Comparison of ENCODE assay signal across 8 cellular contexts in genomic region chr21:44801468-44802395, GRCh38. TPM values are rescaled to one million over a fixed set of nuclear protein-coding genes. Genes with fewer than 3 reads are reported as not detected.
DNase-seq lines count a peak whose midpoint lies in the region; ATAC-seq and TF ChIP-seq lines count a peak whose summit lies in the region.

A gene with protein sequence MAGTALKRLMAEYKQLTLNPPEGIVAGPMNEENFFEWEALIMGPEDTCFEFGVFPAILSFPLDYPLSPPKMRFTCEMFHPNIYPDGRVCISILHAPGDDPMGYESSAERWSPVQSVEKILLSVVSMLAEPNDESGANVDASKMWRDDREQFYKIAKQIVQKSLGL (minus strand): TSS chr21:44801820. CDS start chr21:44801748, 72 bp downstream.

- peak within 1 kb of the TSS; percentile 94 for H3K27ac Mint-ChIP-seq in progenitor cell of endocrine pancreas

- H3K4me1 ChIP-seq in adrenal gland (replicated peaks in 1 of 2) = peaks cover 11 to 23% of the 10 kb centered on the region in 2 donors
- peaks cover 3 to 46% (median 30%) of the 10 kb centered on the region in 9 donors for H3K4me1 ChIP-seq in heart right ventricle
- peaks cover 26 to 34% (median 29%) of the 10 kb centered on the region in 4 donors for H3K4me1 ChIP-seq in upper lobe of left lung

- TF ChIP-seq POLR2A in adrenal gland (IDR thresholded peaks at IDR 0.05) = peak in 1 of 2 donors; percentile 42
- TF ChIP-seq POLR2A in upper lobe of left lung (IDR thresholded peaks at IDR 0.05) = peak in 3 of 4 donors; percentile 33 to 81 (median 54)

- peaks cover 22% of the 10 kb centered on the region for H3K4me1 Mint-ChIP-seq in progenitor cell of endocrine pancreas (ENCODE audit: low read depth)

- no peak for TF ChIP-seq EP300 in upper lobe of left lung (IDR thresholded peaks at IDR 0.05)

- H3K27me3 ChIP-seq in adrenal gland = no peaks in the 10 kb centered on the region
- no peaks in the 10 kb centered on the region for H3K27me3 ChIP-seq in heart right ventricle
- no peaks in the 10 kb centered on the region for H3K27me3 ChIP-seq in upper lobe of left lung

- H3K36me3 Mint-ChIP-seq in progenitor cell of endocrine pancreas (ENCODE audit: insufficient read depth) = peaks cover 11% of the 10 kb centered on the region

- H3K9me3 ChIP-seq in adrenal gland (replicated peaks in 1 of 3) (no peaks in the 10 kb centered on the region), heart right ventricle (no peaks in the 10 kb centered on the region), upper lobe of left lung (no peaks in the 10 kb centered on the region)

- H3K36me3 ChIP-seq in adrenal gland (replicated peaks in 1 of 2) = peaks cover 0 to 20% of the 10 kb centered on the region in 2 donors
- H3K36me3 ChIP-seq in heart right ventricle = peaks cover 0 to 53% (median 21%) of the 10 kb centered on the region in 9 donors
- peaks cover 2 to 32% (median 20%) of the 10 kb centered on the region in 4 donors for H3K36me3 ChIP-seq in upper lobe of left lung

- H3K4me3 Mint-ChIP-seq in progenitor cell of endocrine pancreas (ENCODE audit: low read depth) = peak within 1 kb of the TSS; percentile 97

- TF ChIP-seq CTCF in adrenal gland (IDR thresholded peaks at IDR 0.05) = no peak
- TF ChIP-seq CTCF in heart right ventricle (IDR thresholded peaks at IDR 0.05) = no peak
- TF ChIP-seq CTCF in progenitor cell of endocrine pancreas (IDR thresholded peaks at IDR 0.05; ENCODE audit: unreplicated experiment) = no peak
- no peak for TF ChIP-seq CTCF in upper lobe of left lung (IDR thresholded peaks at IDR 0.05)

- 0% methylated on average over 18 to 97 of the region's 97 CpGs for WGBS in adrenal gland, 4 donors
- WGBS in heart right ventricle, 2 donors = 0% methylated on average over 94 to 97 of the region's 97 CpGs
- 0 to 1% methylated on average over 13 to 50 of the region's 97 CpGs for WGBS in upper lobe of left lung, 2 donors

- no peaks in the 10 kb centered on the region for H3K27me3 Mint-ChIP-seq in progenitor cell of endocrine pancreas

- H3K27ac ChIP-seq in adrenal gland = peak within 1 kb of the TSS in 4 of 5 donors; percentile 38 to 67 (median 60)
- H3K27ac ChIP-seq in heart right ventricle = peak within 1 kb of the TSS in 9 of 10 donors; percentile 61 to 86 (median 79)
- H3K27ac ChIP-seq in upper lobe of left lung = peak within 1 kb of the TSS; percentile 74 to 85 (median 78)

- ATAC-seq in HG02610 (IDR thresholded peaks at IDR 0.05; ENCODE audit: unreplicated experiment) (peak; percentile 70), heart right ventricle (peak; percentile 96 to 98 (median 97)), upper lobe of left lung (ENCODE audit: low FRiP score in 2 of 2) (peak; percentile 92 to 99)

- DNase-seq in NCI-H1417 (lab: John Stamatoyannopoulos, UW) (peak; percentile 87 to 90 (median 90)), adrenal gland (peak; percentile 66 to 85 (median 80)), heart right ventricle (peak; percentile 77 to 87), progenitor cell of endocrine pancreas (ENCODE audit: low spot score, unreplicated experiment) (peak; percentile 81), upper lobe of left lung (peak; percentile 78 to 99)

- H3K4me3 ChIP-seq in GM08714 (ENCODE audit: low read length) (peak within 1 kb of the TSS; percentile 98), adrenal gland (peak within 1 kb of the TSS; percentile 72 to 90 (median 81)), heart right ventricle (peak within 1 kb of the TSS; percentile 69 to 98 (median 85)), upper lobe of left lung (peak within 1 kb of the TSS; percentile 88 to 96 (median 90))

- intact Hi-C loops in T-helper 1 cell treated with Interleukin-12 subunit alpha and Interleukin-12 subunit beta and Interleukin-4 antibody, amounts not matched to agents 30 ng/mL and 1 ng/mL, for 36 hours (cut with micrococcal nuclease) = loop anchor here (1.0 to 10.0 kb wide), 9 partner anchors 16 to 464 kb away; partner anchors contain the start of genes CFAP410, KRTAP12-3 and KRTAP12-4
- intact Hi-C loops in adrenal gland (cut with DNase I) = no loop called here
- intact Hi-C loops in heart right ventricle (cut with DNase I) = loop anchor here in 8 of 10 donors (2.0 to 10.0 kb wide), 9 partner anchors 15 to 333 kb away; partner anchors contain the start of gene PTTG1IP (in 4 of the 8)

- H3K9me3 Mint-ChIP-seq in progenitor cell of endocrine pancreas (ENCODE audit: low read depth) = no peaks in the 10 kb centered on the region

RNA-seq across cellular contexts. Expression of the gene that starts here (rescaled TPM):
- total RNA-seq in T-helper 1 cell treated with Interleukin-12 subunit alpha and Interleukin-12 subunit beta and Interleukin-4 antibody, amounts not matched to agents 30 ng/mL and 1 ng/mL, for 36 hours = 108 and 112 TPM in 2 replicates
- 10 to 100 TPM; 50.8 to 99.9 (median 74.1) TPM for total RNA-seq in adrenal gland
- 10 to 100 TPM; 44.8 to 72.8 (median 63.7) TPM for polyA plus RNA-seq in adrenal gland
- total RNA-seq in heart right ventricle = 10 to 100 TPM; 58.1 to 89.5 (median 67.0) TPM
- 10 to 100 TPM; 39.6 to 59.3 TPM for polyA plus RNA-seq in heart right ventricle
- 78.7 and 85.2 TPM in 2 replicates for total RNA-seq in progenitor cell of endocrine pancreas
- 100 to 1,000 TPM in 1 of 6 donors, 10 to 100 TPM in 5; 74.4 to 218 (median 80.1) TPM for total RNA-seq in upper lobe of left lung

Comparison
In these comparisons a context has a peak if more than half of its experiments do, and no peak if none do; other contexts are left out.
1. Peak in every context shown above with its lines: DNase-seq, ATAC-seq, H3K4me3 ChIP-seq and H3K27ac ChIP-seq.
2. intact Hi-C loops: an anchor here in T-helper 1 cell treated with Interleukin-12 subunit alpha and Interleukin-12 subunit beta and Interleukin-4 antibody, amounts not matched to agents 30 ng/mL and 1 ng/mL, for 36 hours (1.0 to 10.0 kb wide) and heart right ventricle (2.0 to 10.0 kb wide); none called in adrenal gland.